Comparison of ENCODE assay signal across 27 cellular contexts in genomic region chr7:23721456-23721855, GRCh38. TPM values are rescaled to one million over a fixed set of nuclear protein-coding genes. Genes with fewer than 3 reads are reported as not detected.
"Had no signal": no experiment of that assay in that cellular context is flagged by ENCODE, and none has a peak within 500 bp of the region (broad histone marks: within the 10 kb centered on the region; RNA-seq: fewer than 3 reads in every experiment).

No MANE protein-coding gene starts in this region.

- H3K27me3 Mint-ChIP-seq: activated CD4-positive, alpha-beta memory T cell treated with anti-CD3 and anti-CD28 coated beads, Interleukin-2, amount 10 ng/mL, durations not matched to agents 7 days and 5 days; activated CD4-positive, alpha-beta T cell treated with anti-CD3 and anti-CD28 coated beads for 36 hours; activated naive CD8-positive, alpha-beta T cell; activated T-helper 17 cell treated with anti-CD3 and anti-CD28 coated beads, Interleukin-2, amount 50 U/mL, for 72 hours; T-cell had no signal

- H3K36me3 Mint-ChIP-seq: activated naive CD8-positive, alpha-beta T cell; T-cell had no signal

- H3K36me3 ChIP-seq: brain microvascular endothelial cell, cardiac muscle cell, WERI-Rb-1 had no signal

- H3K4me3 ChIP-seq: cardiac muscle cell, SK-N-MC had no signal

- ATAC-seq: activated CD4-positive, alpha-beta T cell treated with anti-CD3 and anti-CD28 coated beads for 36 hours; activated T-helper 17 cell treated with anti-CD3 and anti-CD28 coated beads, Interleukin-2, amount 50 U/mL, for 72 hours; Right ventricle myocardium inferior; T-cell had no signal

- H3K9ac ChIP-seq: KMS-11 had no signal

- H3K27ac ChIP-seq: brain microvascular endothelial cell, cardiac muscle cell, KMS-11, SK-N-MC, WERI-Rb-1 had no signal

- H3K4me2 ChIP-seq: KMS-11 had no signal

- H3K27ac Mint-ChIP-seq: activated CD4-positive, alpha-beta memory T cell treated with anti-CD3 and anti-CD28 coated beads, Interleukin-2, amount 10 ng/mL, durations not matched to agents 7 days and 5 days; activated CD4-positive, alpha-beta T cell treated with anti-CD3 and anti-CD28 coated beads for 36 hours; activated naive CD4-positive, alpha-beta T cell treated with anti-CD3 and anti-CD28 coated beads for 36 hours; activated naive CD8-positive, alpha-beta T cell; activated T-helper 17 cell treated with anti-CD3 and anti-CD28 coated beads, Interleukin-2, amount 50 U/mL, for 72 hours; T-cell had no signal

- H3K9me3 Mint-ChIP-seq: activated CD4-positive, alpha-beta memory T cell treated with anti-CD3 and anti-CD28 coated beads, Interleukin-2, amount 10 ng/mL, durations not matched to agents 7 days and 5 days; activated naive CD4-positive, alpha-beta T cell treated with anti-CD3 and anti-CD28 coated beads for 36 hours; activated T-helper 17 cell treated with anti-CD3 and anti-CD28 coated beads, Interleukin-2, amount 50 U/mL, for 72 hours; T-cell had no signal

- DNase-seq: activated CD4-positive, alpha-beta memory T cell treated with anti-CD3 and anti-CD28 coated beads, Interleukin-2, amount 10 ng/mL, durations not matched to agents 7 days and 5 days; activated CD4-positive, alpha-beta T cell treated with anti-CD3 and anti-CD28 coated beads for 36 hours; activated CD4-positive, alpha-beta T cell treated with anti-CD3 and anti-CD28 coated beads, Interleukin-2, amount 50 U/mL, for 1 hour; activated gamma-delta T cell; activated naive CD4-positive, alpha-beta T cell treated with anti-CD3 and anti-CD28 coated beads for 36 hours; activated T-cell treated with anti-CD3 and anti-CD28 coated beads for 4 hours; activated T-cell treated with anti-CD3 and anti-CD28 coated beads, Interleukin-2, amount 50 U/mL, for 48 hours; brain microvascular endothelial cell; NCI-H1092; NCI-H1417; NCI-H2029; NCI-H2107; NCI-H2171 treated with DMSO at 0.1 percent for 48 hours; NCI-H226; NCI-H510A; NCI-H526 treated with DMSO at 0.1 percent for 48 hours; NCI-H82; RPMI8226; T-cell; WERI-Rb-1 had no signal

- H3K27me3 ChIP-seq: brain microvascular endothelial cell, cardiac muscle cell had no signal

- H3K4me1 Mint-ChIP-seq: activated CD4-positive, alpha-beta memory T cell treated with anti-CD3 and anti-CD28 coated beads, Interleukin-2, amount 10 ng/mL, durations not matched to agents 7 days and 5 days; activated CD4-positive, alpha-beta T cell treated with anti-CD3 and anti-CD28 coated beads for 36 hours; activated T-helper 17 cell treated with anti-CD3 and anti-CD28 coated beads, Interleukin-2, amount 50 U/mL, for 72 hours; T-cell had no signal

- H3K4me3 Mint-ChIP-seq: activated CD4-positive, alpha-beta memory T cell treated with anti-CD3 and anti-CD28 coated beads, Interleukin-2, amount 10 ng/mL, durations not matched to agents 7 days and 5 days; activated CD4-positive, alpha-beta T cell treated with anti-CD3 and anti-CD28 coated beads for 36 hours; activated naive CD4-positive, alpha-beta T cell treated with anti-CD3 and anti-CD28 coated beads for 36 hours; activated naive CD8-positive, alpha-beta T cell; activated T-helper 17 cell treated with anti-CD3 and anti-CD28 coated beads, Interleukin-2, amount 50 U/mL, for 72 hours; T-cell had no signal

RNA-seq across cellular contexts. Expression of gene STK31, which starts 11.4 kb away (rescaled TPM):
- total RNA-seq: activated naive CD4-positive, alpha-beta T cell treated with anti-CD3 and anti-CD28 coated beads for 36 hours; MCF 10A had no signal
